17 cellular contexts compared by ENCODE assay signal in genomic region chr18:61898576-61899205, GRCh38. TPM values are rescaled to one million over a fixed set of nuclear protein-coding genes. Genes with fewer than 3 reads are reported as not detected.
DNase-seq lines count a peak whose midpoint lies in the region; ATAC-seq and TF ChIP-seq lines count a peak whose summit lies in the region.
"Had no signal": no experiment of that assay in that cellular context is flagged by ENCODE, and none has a peak within 500 bp of the region (broad histone marks: within the 10 kb centered on the region; RNA-seq: fewer than 3 reads in every experiment).

No MANE protein-coding gene starts in this region.

- H3K4me2 ChIP-seq in hepatocyte (no peak overlapping the region), parathyroid adenoma (ENCODE audit: low read length) (no peak overlapping the region)

- no peaks in the 10 kb centered on the region for H3K9me2 ChIP-seq in hepatocyte (replicated peaks; ENCODE audit: insufficient read depth)

- H3K4me1 ChIP-seq in hepatocyte (ENCODE audit: insufficient read depth) (peaks cover 9% of the 10 kb centered on the region), parathyroid adenoma (peaks cover 6% of the 10 kb centered on the region), BE2C (no peaks in the 10 kb centered on the region)

- H3K27ac ChIP-seq in hepatocyte: no peak overlapping the region
- H3K27ac ChIP-seq in parathyroid adenoma: peak overlapping the region; percentile 22
- H3K27ac ChIP-seq: dorsolateral prefrontal cortex, left lung had no signal

- H2AFZ ChIP-seq in hepatocyte: no peak overlapping the region
- H2AFZ ChIP-seq in parathyroid adenoma: peak overlapping the region; percentile 54

- DNase-seq in EH (ENCODE audit: low read depth) (peak; percentile 66), NCI-H524 treated with DMSO at 0.1 percent for 48 hours (lab: John Stamatoyannopoulos, UW) (peak; percentile 43), hepatocyte (ENCODE audit: low spot score) (peak; percentile 67), left cardiac atrium (no peak), midbrain (lab: John Stamatoyannopoulos, UW) (no peak), BE2C (no peak)
- DNase-seq in NK-92 treated with Interleukin-12 subunit alpha and Interleukin-12 subunit beta, amount 100 ng/mL, for 24 hours (lab: John Stamatoyannopoulos, UW): no peak
- DNase-seq: activated CD4-positive, alpha-beta T cell treated with anti-CD3 and anti-CD28 coated beads for 48 hours; dorsolateral prefrontal cortex; hypothalamus; left lung; naive thymus-derived CD4-positive, alpha-beta T cell; NCI-H2029; NCI-H748 treated with DMSO at 0.1 percent for 48 hours; stimulated activated CD4-positive, alpha-beta T cell treated with anti-CD3 and anti-CD28 coated beads, Interleukin-1b, Interleukin-23, amount 100 ng/mL, for 48 hours; T1000 had no signal

- H3K79me2 ChIP-seq in hepatocyte (peaks cover 3% of the 10 kb centered on the region), parathyroid adenoma (no peaks in the 10 kb centered on the region)

- H3K36me3 ChIP-seq in hepatocyte (replicated peaks; ENCODE audit: insufficient read depth, low read depth) (no peaks in the 10 kb centered on the region), parathyroid adenoma (ENCODE audit: control insufficient read depth, insufficient read depth, low read length) (no peaks in the 10 kb centered on the region), BE2C (no peaks in the 10 kb centered on the region)
- H3K36me3 ChIP-seq: left lung had no signal

- H3K9ac ChIP-seq in parathyroid adenoma: no peak overlapping the region

- no peak for ATAC-seq in left cardiac atrium
- ATAC-seq: left lung; naive thymus-derived CD4-positive, alpha-beta T cell had no signal

- H3K9me3 ChIP-seq in hepatocyte (ENCODE audit: low read depth) (no peaks in the 10 kb centered on the region), parathyroid adenoma (ENCODE audit: control insufficient read depth, low read length) (no peaks in the 10 kb centered on the region), BE2C (no peaks in the 10 kb centered on the region)
- H3K9me3 ChIP-seq: left lung had no signal

- TF ChIP-seq CTCF in hepatocyte (IDR thresholded peaks at IDR 0.05; ENCODE audit: poor library complexity) (no peak), parathyroid adenoma (IDR thresholded peaks at IDR 0.05) (no peak), BE2C (IDR thresholded peaks at IDR 0.05; ENCODE audit: low read depth, low read length) (no peak)

- H3K4me3 ChIP-seq in hepatocyte (no peak overlapping the region), parathyroid adenoma (ENCODE audit: low read depth, low read length) (no peak overlapping the region), BE2C (ENCODE audit: low read depth, low read length) (no peak overlapping the region)
- H3K4me3 ChIP-seq: dorsolateral prefrontal cortex, left lung had no signal

- no peaks in the 10 kb centered on the region for H3K27me3 ChIP-seq in hepatocyte
- H3K27me3 ChIP-seq in parathyroid adenoma (ENCODE audit: control insufficient read depth, insufficient read depth, low read length): no peaks in the 10 kb centered on the region
- no peaks in the 10 kb centered on the region for H3K27me3 ChIP-seq in BE2C

- WGBS in hepatocyte (ENCODE audit: low lambda C conversion rate, missing lambda C conversion rate): 52% methylated on average over 8 of the region's 8 CpGs

- no peaks in the 10 kb centered on the region for H4K20me1 ChIP-seq in hepatocyte (ENCODE audit: insufficient read depth, poor library complexity, severe bottlenecking)

- intact Hi-C loops in left cardiac atrium (cut with DNase I): loop anchor here (10.0 kb wide), 1 partner anchor 154 kb away; no protein-coding TSS in a partner anchor

RNA-seq across cellular contexts. Expression of gene RNF152, which starts 5.9 kb away (rescaled TPM):
- total RNA-seq in hepatocyte: 18.3 and 21.1 TPM in 2 replicates
- 2.0 and 4.2 TPM in 2 replicates for polyA plus RNA-seq in hepatocyte
- 10 to 100 TPM; 11.0 to 11.8 TPM for total RNA-seq in left cardiac atrium
- 0.22 TPM for polyA plus RNA-seq in BE2C (2012; ENCODE audit: insufficient read depth, insufficient read length, low read depth)
- polyA plus RNA-seq: naive thymus-derived CD4-positive, alpha-beta T cell had no signal

Comparison
In these comparisons a context has a peak if more than half of its experiments do, and no peak if none do; other contexts are left out.
1. DNase-seq: peak in EH (single experiment), NCI-H524 treated with DMSO at 0.1 percent for 48 hours (single experiment) and hepatocyte (single experiment); none in left cardiac atrium (single experiment), midbrain (single experiment), BE2C (single experiment) and NK-92 treated with Interleukin-12 subunit alpha and Interleukin-12 subunit beta, amount 100 ng/mL, for 24 hours (single experiment).